19 cellular contexts compared by ENCODE assay signal in the genomic region with DNA sequence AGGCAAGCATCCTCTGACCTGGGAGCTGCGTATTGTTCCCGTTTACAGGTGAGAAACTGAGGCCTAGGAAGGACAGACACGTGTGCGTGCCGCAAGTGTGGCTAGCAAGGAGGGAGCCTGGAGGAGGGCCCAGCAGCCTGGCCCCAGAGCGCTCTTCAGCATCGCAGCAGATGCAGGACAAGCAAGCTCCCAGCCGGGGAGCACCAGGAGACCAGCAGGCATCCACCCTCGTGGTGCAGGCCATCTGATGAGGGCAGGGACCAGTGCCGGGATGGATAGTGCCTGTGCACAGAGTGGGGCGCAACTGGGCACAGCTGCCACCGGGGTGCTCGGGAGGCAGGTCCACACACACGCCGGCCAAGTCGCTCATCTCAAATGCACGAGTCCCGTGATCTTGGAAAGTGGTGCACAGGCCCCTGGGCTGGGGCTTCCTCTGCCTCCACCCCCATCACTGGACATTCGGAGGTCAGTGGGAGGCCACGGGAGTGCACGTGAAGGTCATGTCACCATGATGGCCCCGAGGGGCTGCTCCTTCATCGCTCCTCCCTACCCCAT. TPM values are rescaled to one million over a fixed set of nuclear protein-coding genes. Genes with fewer than 3 reads are reported as not detected.
A peak's percentile ranks its signal among the peaks of the same experiment; 100 is the strongest.
DNase-seq lines count a peak whose midpoint lies in the region; ATAC-seq and TF ChIP-seq lines count a peak whose summit lies in the region.
"Had no signal": no experiment of that assay in that cellular context is flagged by ENCODE, and none has a peak within 500 bp of the region (broad histone marks: within the 10 kb centered on the region; RNA-seq: fewer than 3 reads in every experiment).

No MANE protein-coding gene starts in this region.

- WGBS in psoas muscle, 3 donors, result 91 to 94% (median 91%) methylated on average over 23 of the region's 23 CpGs

- no peak overlapping the region for H3K9ac ChIP-seq in BLaER1
- H3K9ac ChIP-seq: neural progenitor cell had no signal

- TF ChIP-seq CTCF in Panc1 (IDR thresholded peaks at IDR 0.05) (no peak), left ventricle myocardium inferior (IDR thresholded peaks at IDR 0.05; ENCODE audit: borderline replicate concordance) (no peak), psoas muscle (IDR thresholded peaks at IDR 0.05) (no peak)

- no peak for DNase-seq in Panc1 (ENCODE audit: low read depth, low spot score)
- DNase-seq in left ventricle myocardium inferior, result peak; percentile 13
- peak; percentile 12 to 43 for DNase-seq in psoas muscle
- no peak for DNase-seq in NCI-H345 (lab: John Stamatoyannopoulos, UW)
- DNase-seq in dedifferentiated amniotic fluid mesenchymal stem cell (ENCODE audit: extremely low spot score), result no peak
- DNase-seq in iPS-NIHi7 (ENCODE audit: extremely low spot score), result no peak
- DNase-seq: activated CD4-positive, alpha-beta T cell treated with anti-CD3 and anti-CD28 coated beads for 48 hours; activated effector memory CD4-positive, alpha-beta T cell treated with anti-CD3 and anti-CD28 coated beads, Interleukin-2, amount 50 U/mL, for 16 hours; adrenal gland; effector memory CD8-positive, alpha-beta T cell; GF-D8; NCI-H1436; NCI-H774 had no signal

- intact Hi-C loops in Panc1 (cut with micrococcal nuclease; ENCODE audit: unreplicated experiment), result loop anchor here (10.0 kb wide), 1 partner anchor 45 kb away; no protein-coding TSS in a partner anchor
- intact Hi-C loops in left ventricle myocardium inferior (cut with micrococcal nuclease), result no loop called here
- intact Hi-C loops in psoas muscle (cut with DNase I), result no loop called here

- peaks cover 88% of the 10 kb centered on the region for H3K4me1 ChIP-seq in BLaER1
- peaks cover 88% of the 10 kb centered on the region for H3K4me1 ChIP-seq in Panc1 (ENCODE audit: control insufficient read depth, insufficient read depth, low read length)
- peaks cover 21% of the 10 kb centered on the region for H3K4me1 ChIP-seq in left ventricle myocardium inferior
- H3K4me1 ChIP-seq in psoas muscle, result no peaks in the 10 kb centered on the region
- H3K4me1 ChIP-seq: neural progenitor cell had no signal

- peak overlapping the region; percentile 76 for H3K4me2 ChIP-seq in BLaER1
- H3K4me2 ChIP-seq: neural progenitor cell had no signal

- H3K36me3 ChIP-seq in BLaER1 (no peaks in the 10 kb centered on the region), Panc1 (ENCODE audit: control insufficient read depth, insufficient read depth, low read length) (no peaks in the 10 kb centered on the region), left ventricle myocardium inferior (peaks cover 28% of the 10 kb centered on the region), psoas muscle (ENCODE audit: insufficient read depth in 1 of 2, low read depth in 1 of 2) (no peaks in the 10 kb centered on the region)
- H3K36me3 ChIP-seq: adrenal gland had no signal

- in situ Hi-C loops in Panc1 (cut with HindIII; ENCODE audit: low pct_unique_long_range_greater_than_20kb, low sequenced_read_pairs), result no loop called here

- BruUV-seq in Panc1 (replicated peaks; lab: Mats Ljungman, UMichigan), result no TSS peak

- peaks cover 12% of the 10 kb centered on the region; the same call in 1 of the 2 replicates for H3K9me3 ChIP-seq in BLaER1
- no peaks in the 10 kb centered on the region for H3K9me3 ChIP-seq in Panc1 (ENCODE audit: control insufficient read depth, insufficient read depth, low read depth, low read length)
- peaks cover 19% of the 10 kb centered on the region for H3K9me3 ChIP-seq in left ventricle myocardium inferior (replicated peaks)
- H3K9me3 ChIP-seq in psoas muscle, result peaks cover 12% of the 10 kb centered on the region
- H3K9me3 ChIP-seq: adrenal gland had no signal

- POLR2A ChIA-PET in Panc1 (lab: Charles Lee), result no interaction called here

- H3K27me3 ChIP-seq in BLaER1 (no peaks in the 10 kb centered on the region), Panc1 (ENCODE audit: control insufficient read depth, insufficient read depth, low read length) (no peaks in the 10 kb centered on the region), left ventricle myocardium inferior (ENCODE audit: low read depth) (no peaks in the 10 kb centered on the region), psoas muscle (ENCODE audit: insufficient read depth in 3 of 3, low read length in 2 of 3) (peaks cover 0 to 53% (median 2%) of the 10 kb centered on the region in 3 donors)
- H3K27me3 ChIP-seq: adrenal gland, heart left ventricle, neural progenitor cell, upper lobe of left lung had no signal

- ATAC-seq in Panc1 (peak; percentile 5), psoas muscle (no peak), GM21529 (IDR thresholded peaks at IDR 0.05; ENCODE audit: unreplicated experiment) (no peak)
- ATAC-seq: effector memory CD8-positive, alpha-beta T cell; GM12878; heart left ventricle had no signal

- H3K4me3 ChIP-seq in BLaER1, result no peak overlapping the region
- H3K4me3 ChIP-seq in Panc1 (ENCODE audit: low read depth in 2 of 2, low read length in 2 of 2), result no peak overlapping the region
- H3K4me3 ChIP-seq in left ventricle myocardium inferior, result no peak overlapping the region
- no peak overlapping the region for H3K4me3 ChIP-seq in psoas muscle
- H3K4me3 ChIP-seq: adrenal gland, GM12878, heart left ventricle, neural progenitor cell, upper lobe of left lung had no signal

- H4K20me1 ChIP-seq in BLaER1, result no peaks in the 10 kb centered on the region

- no peak overlapping the region for H3K27ac ChIP-seq in BLaER1
- peak overlapping the region; percentile 84 for H3K27ac ChIP-seq in Panc1 (ENCODE audit: low read length)
- H3K27ac ChIP-seq in left ventricle myocardium inferior (replicated peaks), result no peak overlapping the region
- H3K27ac ChIP-seq in psoas muscle, result no peak overlapping the region
- H3K27ac ChIP-seq: heart left ventricle, neural progenitor cell, upper lobe of left lung had no signal

- CTCF ChIA-PET in Panc1 (lab: Charles Lee), result no interaction called here

RNA-seq across cellular contexts. Expression of gene COL18A1, which starts 55.1 kb away (rescaled TPM):
- total RNA-seq in Panc1 (2021; ENCODE audit: unreplicated experiment) (676 TPM), left ventricle myocardium inferior (66.5 TPM), psoas muscle (10 to 100 TPM; 11.6 to 21.1 (median 15.1) TPM)
- polyA plus RNA-seq in Panc1 (2012; ENCODE audit: insufficient read length), result 1,186 TPM
- polyA plus RNA-seq in psoas muscle, result 10 to 100 TPM in 2 of 3 donors, 1 to 10 TPM in 1; 4.8 to 25.3 (median 11.3) TPM

Comparison
In these comparisons a context has a peak if more than half of its experiments do, and no peak if none do; other contexts are left out.
1. DNase-seq: peak in left ventricle myocardium inferior (single experiment) and psoas muscle (2 of 2); none in Panc1 (single experiment), NCI-H345 (single experiment), dedifferentiated amniotic fluid mesenchymal stem cell (single experiment) and iPS-NIHi7 (single experiment).
2. RNA of gene COL18A1, which starts 55.1 kb away (total RNA-seq): 676 TPM in Panc1 (single experiment); 66.5 TPM in left ventricle myocardium inferior (single experiment) and 11.6 to 21.1 TPM in psoas muscle; every median in the first group is over 10 times any median in the second.